8 cellular contexts compared by ENCODE assay signal in genomic region chr20:3768342-3769130, GRCh38. TPM values are rescaled to one million over a fixed set of nuclear protein-coding genes. Genes with fewer than 3 reads are reported as not detected.
A peak's percentile ranks its signal among the peaks of the same experiment; 100 is the strongest.
DNase-seq lines count a peak whose midpoint lies in the region; ATAC-seq and TF ChIP-seq lines count a peak whose summit lies in the region.

No MANE protein-coding gene starts in this region.

- H3K36me3 Mint-ChIP-seq in activated naive CD4-positive, alpha-beta T cell treated with anti-CD3 and anti-CD28 coated beads, Interleukin-2, amount 10 ng/mL, durations not matched to agents 7 days and 5 days, result no peaks in the 10 kb centered on the region

- peak overlapping the region; percentile 87 for H3K9ac ChIP-seq in Loucy (ENCODE audit: low read depth, low read length, poor library complexity, severe bottlenecking)

- ATAC-seq in GM21786 (IDR thresholded peaks at IDR 0.05; ENCODE audit: unreplicated experiment), result peak; percentile 36

- peaks cover 14% of the 10 kb centered on the region; the same call in 1 of the 2 replicates for H3K79me2 ChIP-seq in Loucy (ENCODE audit: insufficient read depth, low read length)

- H3K27ac Mint-ChIP-seq in activated naive CD4-positive, alpha-beta T cell treated with anti-CD3 and anti-CD28 coated beads, Interleukin-2, amount 10 ng/mL, durations not matched to agents 7 days and 5 days, result peak overlapping the region; percentile 93

- peak overlapping the region; percentile 91 for H2AFZ ChIP-seq in Loucy (ENCODE audit: low read length)

- WGBS in ovary, 3 donors, result 2 to 3% (median 2%) methylated on average over 47 to 51 of the region's 51 CpGs
- 2% methylated on average over 51 of the region's 51 CpGs for WGBS in thymus

- no peak for TF ChIP-seq EP300 in ovary (IDR thresholded peaks at IDR 0.05)

- intact Hi-C loops in ovary (cut with DNase I), result loop anchor here in 1 of 4 donors (10.0 kb wide), 1 partner anchor 84 kb away; the partner anchor contains the start of gene ADAM33

- no peaks in the 10 kb centered on the region for H4K20me1 ChIP-seq in Loucy (ENCODE audit: insufficient read depth, low read length, poor library complexity, severe bottlenecking)

- CTCF ChIA-PET in activated naive CD4-positive, alpha-beta T cell treated with anti-CD3 and anti-CD28 coated beads, Interleukin-2, amount 10 ng/mL, durations not matched to agents 7 days and 5 days (lab: Charles Lee), result interaction anchor here (0.7 to 3.5 kb wide), 17 partner anchors 9 to 205 kb away, joined by 3 to 30 read pairs (median 5); partner anchors contain the start of genes AP5S1 and CENPB

- H3K27ac ChIP-seq in ovary, result peak overlapping the region; percentile 85 to 92
- H3K27ac ChIP-seq in thymus (ENCODE audit: low read depth), result peak overlapping the region; percentile 87

- H3K4me2 ChIP-seq in Loucy (ENCODE audit: low read depth, low read length, poor library complexity, severe bottlenecking), result peak overlapping the region; percentile 99

- no peaks in the 10 kb centered on the region for H3K9me2 ChIP-seq in Loucy (replicated peaks; ENCODE audit: low read depth, low read length)

- H3K4me3 Mint-ChIP-seq in activated naive CD4-positive, alpha-beta T cell treated with anti-CD3 and anti-CD28 coated beads, Interleukin-2, amount 10 ng/mL, durations not matched to agents 7 days and 5 days, result peak overlapping the region; percentile 85

- H3K4me3 ChIP-seq in Loucy (ENCODE audit: low read length, poor library complexity, severe bottlenecking) (peak overlapping the region; percentile 81), ovary (peak overlapping the region; percentile 77), thymus (ENCODE audit: low read length) (peak overlapping the region; percentile 81)

- H3K4me1 Mint-ChIP-seq in activated naive CD4-positive, alpha-beta T cell treated with anti-CD3 and anti-CD28 coated beads, Interleukin-2, amount 10 ng/mL, durations not matched to agents 7 days and 5 days, result peaks cover 30% of the 10 kb centered on the region

- no peaks in the 10 kb centered on the region for H3K27me3 ChIP-seq in Loucy (ENCODE audit: insufficient read depth, low read length, poor library complexity, severe bottlenecking)
- no peaks in the 10 kb centered on the region for H3K27me3 ChIP-seq in ovary
- no peaks in the 10 kb centered on the region for H3K27me3 ChIP-seq in thymus (ENCODE audit: control insufficient read depth, insufficient read depth)

- H3K9me3 ChIP-seq in Loucy (ENCODE audit: insufficient read depth, low read depth, low read length), result no peaks in the 10 kb centered on the region
- no peaks in the 10 kb centered on the region for H3K9me3 ChIP-seq in ovary
- H3K9me3 ChIP-seq in thymus (ENCODE audit: control insufficient read depth), result no peaks in the 10 kb centered on the region

- H3K27me3 Mint-ChIP-seq in activated naive CD4-positive, alpha-beta T cell treated with anti-CD3 and anti-CD28 coated beads, Interleukin-2, amount 10 ng/mL, durations not matched to agents 7 days and 5 days, result peaks cover 20% of the 10 kb centered on the region

- peak; percentile 25 for TF ChIP-seq POLR2A in ovary (IDR thresholded peaks at IDR 0.05)

- TF ChIP-seq CTCF in Loucy (conservative IDR thresholded peaks at IDR 0.05; ENCODE audit: low read length) (peak; percentile 70), ovary (IDR thresholded peaks at IDR 0.05) (peak in 2 of 3 donors; percentile 34 to 38)

- no peaks in the 10 kb centered on the region for H3K9me3 Mint-ChIP-seq in activated naive CD4-positive, alpha-beta T cell treated with anti-CD3 and anti-CD28 coated beads, Interleukin-2, amount 10 ng/mL, durations not matched to agents 7 days and 5 days

- H3K4me1 ChIP-seq in Loucy (ENCODE audit: insufficient read depth, low read length, poor library complexity, severe bottlenecking), result peaks cover 40% of the 10 kb centered on the region
- H3K4me1 ChIP-seq in ovary (ENCODE audit: insufficient read depth), result peaks cover 15% of the 10 kb centered on the region
- peaks cover 14% of the 10 kb centered on the region for H3K4me1 ChIP-seq in thymus (ENCODE audit: control insufficient read depth, insufficient read depth, low read length)

- peak; percentile 52 for DNase-seq in DMS79 (lab: John Stamatoyannopoulos, UW)
- DNase-seq in SK-N-DZ (ENCODE audit: low spot score), result peak; percentile 89
- peak; percentile 89 for DNase-seq in activated naive CD4-positive, alpha-beta T cell treated with anti-CD3 and anti-CD28 coated beads, Interleukin-2, amount 10 ng/mL, durations not matched to agents 7 days and 5 days
- peak; percentile 66 for DNase-seq in globus pallidus (ENCODE audit: low spot score)
- peak; percentile 78 to 87 (median 85) for DNase-seq in ovary

- H3K36me3 ChIP-seq in Loucy (ENCODE audit: insufficient read depth, low read length) (no peaks in the 10 kb centered on the region), ovary (no peaks in the 10 kb centered on the region), thymus (ENCODE audit: control insufficient read depth, insufficient read depth) (no peaks in the 10 kb centered on the region)

- no peaks in the 10 kb centered on the region for H3F3A ChIP-seq in Loucy (ENCODE audit: low read depth)

RNA-seq across cellular contexts. Expression of gene ADISSP, which starts 1.0 kb away (rescaled TPM):
- polyA plus RNA-seq in SK-N-DZ (2014; cell fraction: cytosol; rRNA removed), result 110 and 116 TPM in 2 replicates
- polyA plus RNA-seq in SK-N-DZ (2014; cell fraction: nucleus; rRNA removed), result 63.6 and 72.6 TPM in 2 replicates
- 100 to 1,000 TPM in 1 of 7 donors, 10 to 100 TPM in 6; 24.6 to 124 (median 69.1) TPM for total RNA-seq in ovary
- polyA plus RNA-seq in ovary (100 to 1,000 TPM in 1 of 2 donors, 10 to 100 TPM in 1; 11.5 to 103 TPM), thymus (21.4 TPM)

RNA-seq across cellular contexts. Expression of gene SPEF1, which starts 12.7 kb away (rescaled TPM):
- polyA plus RNA-seq in SK-N-DZ (2014; cell fraction: cytosol; rRNA removed), result 0.17 and 0.62 TPM in 2 replicates
- polyA plus RNA-seq in SK-N-DZ (2014; cell fraction: nucleus; rRNA removed), result 0.20 and 3.4 TPM in 2 replicates
- 10 to 100 TPM in 1 of 7 donors, 1 to 10 TPM in 2, under 1 TPM in 2, not detected in 2; 0.43 to 27.9 (median 1.4) TPM for total RNA-seq in ovary
- under 1 TPM in 1 of 2 donors, not detected in 1; 0.54 TPM for polyA plus RNA-seq in ovary
- 0.16 TPM for polyA plus RNA-seq in thymus

RNA-seq across cellular contexts. Expression of gene CENPB, which starts 18.0 kb away (rescaled TPM):
- polyA plus RNA-seq in SK-N-DZ (2014; cell fraction: cytosol; rRNA removed), result 48.5 and 68.5 TPM in 2 replicates
- polyA plus RNA-seq in SK-N-DZ (2014; cell fraction: nucleus; rRNA removed), result 30.1 and 42.8 TPM in 2 replicates
- 100 to 1,000 TPM in 2 of 7 donors, 10 to 100 TPM in 5; 43.8 to 119 (median 97.8) TPM for total RNA-seq in ovary
- polyA plus RNA-seq in ovary (10 to 100 TPM; 15.4 to 67.1 TPM), thymus (36.2 TPM)

RNA-seq across cellular contexts. Expression of gene CDC25B, which starts 27.6 kb away (rescaled TPM):
- 140 and 141 TPM in 2 replicates for polyA plus RNA-seq in SK-N-DZ (2014; cell fraction: cytosol; rRNA removed)
- polyA plus RNA-seq in SK-N-DZ (2014; cell fraction: nucleus; rRNA removed), result 108 and 173 TPM in 2 replicates
- total RNA-seq in ovary, result 10 to 100 TPM; 19.1 to 47.8 (median 35.6) TPM
- polyA plus RNA-seq in ovary, result 10 to 100 TPM; 17.9 to 29.0 TPM
- polyA plus RNA-seq in thymus, result 56.4 TPM

RNA-seq across cellular contexts. Expression of gene HSPA12B, which starts 36.1 kb away (rescaled TPM):
- polyA plus RNA-seq in SK-N-DZ (2014; cell fraction: cytosol; rRNA removed), result 4.1 and 5.6 TPM in 2 replicates
- 13.5 and 16.3 TPM in 2 replicates for polyA plus RNA-seq in SK-N-DZ (2014; cell fraction: nucleus; rRNA removed)
- 10 to 100 TPM in 3 of 7 donors, 1 to 10 TPM in 4; 5.9 to 22.8 (median 7.4) TPM for total RNA-seq in ovary
- polyA plus RNA-seq in ovary (10 to 100 TPM in 1 of 2 donors, 1 to 10 TPM in 1; 4.6 to 14.3 TPM), thymus (2.3 TPM)

Comparison
In these comparisons a context has a peak if more than half of its experiments do, and no peak if none do; other contexts are left out.
1. Peak in every context shown above with its lines: DNase-seq, ATAC-seq, H3K4me3 ChIP-seq and H3K27ac ChIP-seq.